ENCODE assay signal across 1 cellular context in genomic region chr9:125118696-125119095, GRCh38.
TF ChIP-seq lines count a peak whose summit lies in the region.

No MANE protein-coding gene starts in this region.

TF ChIP-seq in K562, 482 proteins besides CTCF, POLR2A, EP300 and RAD21:
- peak; percentile 62 for TF ChIP-seq ZNF146 (CRISPR knock-in tag; IDR thresholded peaks at IDR 0.05; ENCODE audit: unreplicated experiment)
